Comparison of ENCODE assay signal across 9 cellular contexts in genomic region chr7:47326808-47327207, GRCh38.
DNase-seq lines count a peak whose midpoint lies in the region; ATAC-seq, FAIRE-seq and TF ChIP-seq lines count a peak whose summit lies in the region.
"Had no signal": no experiment of that assay in that cellular context is flagged by ENCODE, and none has a peak within 500 bp of the region (broad histone marks: within the 10 kb centered on the region; RNA-seq: fewer than 3 reads in every experiment).

No MANE protein-coding gene starts in this region.

- H3K4me1 ChIP-seq in astrocyte (ENCODE audit: insufficient read depth, low read length) (peaks cover 48% of the 10 kb centered on the region), neural progenitor cell (peaks cover 31% of the 10 kb centered on the region), aorta (ENCODE audit: control insufficient read depth in 1 of 2, insufficient read depth in 2 of 2, low read length in 2 of 2) (peaks cover 0 to 5% of the 10 kb centered on the region in 2 donors)

- H3K9me3 ChIP-seq in astrocyte (ENCODE audit: insufficient read depth, low read depth, low read length) (no peaks in the 10 kb centered on the region), neural progenitor cell (ENCODE audit: low read depth) (no peaks in the 10 kb centered on the region), aorta (ENCODE audit: control insufficient read depth, low read length) (no peaks in the 10 kb centered on the region)

- H3K9me3 Mint-ChIP-seq in astrocyte (ENCODE audit: unreplicated experiment) = no peaks in the 10 kb centered on the region
- H3K9me3 Mint-ChIP-seq in neural progenitor cell = peaks cover 5% of the 10 kb centered on the region
- H3K9me3 Mint-ChIP-seq: activated CD8-positive, alpha-beta T cell treated with anti-CD3 and anti-CD28 coated beads for 36 hours had no signal

- H3K27me3 ChIP-seq in astrocyte (ENCODE audit: insufficient read depth, low read length) (no peaks in the 10 kb centered on the region), neural progenitor cell (no peaks in the 10 kb centered on the region), aorta (ENCODE audit: control insufficient read depth in 1 of 2, insufficient read depth in 2 of 2, low read length in 1 of 2) (no peaks in the 10 kb centered on the region)

- ATAC-seq in Right ventricle myocardium superior (ENCODE audit: poor library complexity) (peak; percentile 55), aorta (ENCODE audit: low FRiP score) (peak; percentile 30), HG03108 (IDR thresholded peaks at IDR 0.05; ENCODE audit: unreplicated experiment) (no peak), HG02623 (IDR thresholded peaks at IDR 0.05; ENCODE audit: unreplicated experiment) (no peak)
- ATAC-seq: activated CD8-positive, alpha-beta T cell treated with anti-CD3 and anti-CD28 coated beads for 36 hours had no signal

- H3K4me1 Mint-ChIP-seq in astrocyte (ENCODE audit: low read depth, unreplicated experiment) (peaks cover 53% of the 10 kb centered on the region), neural progenitor cell (peaks cover 48% of the 10 kb centered on the region)

- H3F3A ChIP-seq in neural progenitor cell (ENCODE audit: low read depth) = peaks cover 26% of the 10 kb centered on the region

- FAIRE-seq in astrocyte (lab: Jason Lieb, UNC) = no peak

- H2AFZ ChIP-seq in astrocyte (ENCODE audit: low read depth, low read length) (no peak overlapping the region), neural progenitor cell (replicated peaks) (no peak overlapping the region)

- peaks cover 7% of the 10 kb centered on the region for H3K36me3 ChIP-seq in astrocyte (ENCODE audit: insufficient read depth, low read length)
- no peaks in the 10 kb centered on the region for H3K36me3 ChIP-seq in neural progenitor cell
- H3K36me3 ChIP-seq in aorta (ENCODE audit: control insufficient read depth in 1 of 2, insufficient read depth in 2 of 2, low read length in 1 of 2) = no peaks in the 10 kb centered on the region

- no peaks in the 10 kb centered on the region for H3K27me3 Mint-ChIP-seq in astrocyte (ENCODE audit: low read depth, unreplicated experiment)
- H3K27me3 Mint-ChIP-seq in neural progenitor cell (ENCODE audit: insufficient read depth, low read depth) = peaks cover 3% of the 10 kb centered on the region
- H3K27me3 Mint-ChIP-seq: activated CD8-positive, alpha-beta T cell treated with anti-CD3 and anti-CD28 coated beads for 36 hours had no signal

- intact Hi-C loops in Right ventricle myocardium superior (cut with DNase I) (no loop called here), aorta (cut with DNase I) (no loop called here)

- peak overlapping the region; percentile 75 for H3K27ac ChIP-seq in astrocyte (ENCODE audit: low read depth, low read length)
- H3K27ac ChIP-seq in neural progenitor cell = peak overlapping the region; percentile 83
- no peak overlapping the region for H3K27ac ChIP-seq in aorta (ENCODE audit: low read depth in 1 of 2, low read length in 2 of 2)

- TF ChIP-seq CTCF in astrocyte (IDR thresholded peaks at IDR 0.05; ENCODE audit: insufficient read depth, low read depth, low read length) (no peak), neural progenitor cell (IDR thresholded peaks at IDR 0.05) (no peak)

- 51 to 67% methylated on average over 8 of the region's 8 CpGs for WGBS in aorta, 2 donors

- H3K4me3 Mint-ChIP-seq in astrocyte (ENCODE audit: unreplicated experiment) (peak overlapping the region; percentile 84), neural progenitor cell (peak overlapping the region; percentile 82)
- H3K4me3 Mint-ChIP-seq: activated CD8-positive, alpha-beta T cell treated with anti-CD3 and anti-CD28 coated beads for 36 hours had no signal

- H3K79me2 ChIP-seq in astrocyte (ENCODE audit: insufficient read depth, low read length) = peaks cover 25% of the 10 kb centered on the region
- no peaks in the 10 kb centered on the region for H3K79me2 ChIP-seq in neural progenitor cell (ENCODE audit: low read depth)

- peak overlapping the region; percentile 57 for H3K4me3 ChIP-seq in astrocyte (ENCODE audit: insufficient read depth, low read depth, low read length)
- H3K4me3 ChIP-seq in neural progenitor cell = peak overlapping the region; percentile 33
- H3K4me3 ChIP-seq in aorta (ENCODE audit: low read length in 2 of 2) = no peak overlapping the region

- peak overlapping the region; percentile 81 for H3K9ac ChIP-seq in astrocyte (ENCODE audit: low read length)
- no peak overlapping the region for H3K9ac ChIP-seq in neural progenitor cell

- H3K4me2 ChIP-seq in astrocyte (ENCODE audit: low read length) (peak overlapping the region; percentile 91), neural progenitor cell (peak overlapping the region; percentile 72)

- peak overlapping the region; percentile 53 for H3K27ac Mint-ChIP-seq in astrocyte (ENCODE audit: unreplicated experiment)
- H3K27ac Mint-ChIP-seq in neural progenitor cell = peak overlapping the region; percentile 87
- H3K27ac Mint-ChIP-seq: activated CD8-positive, alpha-beta T cell treated with anti-CD3 and anti-CD28 coated beads for 36 hours had no signal

- H3K36me3 Mint-ChIP-seq in astrocyte (ENCODE audit: low read depth, unreplicated experiment) (peaks cover 12% of the 10 kb centered on the region), neural progenitor cell (peaks cover 1% of the 10 kb centered on the region)

- H4K20me1 ChIP-seq in astrocyte (ENCODE audit: insufficient read depth, low read length) (peaks cover 31% of the 10 kb centered on the region), neural progenitor cell (ENCODE audit: low read depth) (peaks cover 19% of the 10 kb centered on the region)

- DNase-seq in astrocyte (ENCODE audit: low read depth) (peak; percentile 62), Right ventricle myocardium superior (peak; percentile 80), neural progenitor cell (ENCODE audit: low spot score) (peak; percentile 52), aorta (peak in 1 of 2 donors; percentile 68), NCI-H2227 (lab: John Stamatoyannopoulos, UW; ENCODE audit: unreplicated experiment) (no peak)
- DNase-seq: activated CD8-positive, alpha-beta T cell treated with anti-CD3 and anti-CD28 coated beads for 36 hours; cortex of kidney had no signal

Comparison
In these comparisons a context has a peak if more than half of its experiments do, and no peak if none do; other contexts are left out.
1. H3K27ac ChIP-seq: peak in astrocyte (single experiment) and neural progenitor cell (single experiment); none in aorta (0 of 2).
2. H3K4me3 ChIP-seq: peak in astrocyte (single experiment) and neural progenitor cell (single experiment); none in aorta (0 of 2).
3. ATAC-seq: peak in Right ventricle myocardium superior (single experiment) and aorta (single experiment); none in HG03108 (single experiment) and HG02623 (single experiment).